Comparison of ENCODE assay signal across 11 cellular contexts in the genomic region with DNA sequence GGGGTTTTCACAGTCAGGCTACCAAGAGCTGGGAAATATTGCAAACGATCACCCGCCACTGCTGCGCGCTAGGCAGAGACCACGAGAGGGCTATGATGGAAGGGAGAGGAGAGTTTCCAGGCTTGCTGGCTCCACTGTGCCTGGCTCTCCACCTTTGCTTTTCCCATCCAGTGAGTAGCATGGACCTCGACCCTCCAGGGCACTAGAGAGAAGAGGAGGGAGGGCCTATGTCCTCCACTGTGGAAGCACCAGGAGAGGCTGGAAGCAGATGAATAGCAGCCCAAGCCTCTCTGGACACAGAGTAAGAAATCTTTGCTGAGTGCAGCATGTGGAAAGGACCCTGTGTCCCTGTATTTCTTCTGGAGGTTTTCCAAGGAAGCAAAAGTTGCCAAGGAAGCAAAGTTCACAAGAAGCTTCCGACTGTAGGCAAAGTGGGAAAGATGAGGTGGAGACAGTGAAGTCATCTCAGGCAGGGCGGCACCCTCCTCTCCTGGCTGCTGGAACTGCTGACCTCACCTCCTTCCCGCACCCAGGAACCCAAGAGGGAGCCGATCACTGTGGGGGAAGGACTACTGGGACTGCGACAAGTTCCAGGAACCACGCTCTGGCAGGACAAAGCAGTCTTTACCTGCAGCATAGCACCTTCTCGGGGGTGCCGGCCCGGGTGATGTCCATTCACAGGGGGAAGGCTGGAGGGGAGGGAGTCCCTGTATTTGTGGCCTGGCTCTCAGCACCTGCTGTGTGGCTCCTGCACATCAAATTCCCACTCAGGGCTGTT.
DNase-seq lines count a peak whose midpoint lies in the region; ATAC-seq, FAIRE-seq and TF ChIP-seq lines count a peak whose summit lies in the region.
"Had no signal": no experiment of that assay in that cellular context is flagged by ENCODE, and none has a peak within 500 bp of the region (broad histone marks: within the 10 kb centered on the region; RNA-seq: fewer than 3 reads in every experiment).

No MANE protein-coding gene starts in this region.

- no peaks in the 10 kb centered on the region for H3K36me3 ChIP-seq in MG63
- no peaks in the 10 kb centered on the region for H3K36me3 ChIP-seq in HepG2 (replicated peaks in 1 of 2; ENCODE audit: control insufficient read depth in 1 of 2, insufficient read depth in 2 of 2, low read length in 2 of 2)
- no peaks in the 10 kb centered on the region for H3K36me3 ChIP-seq in stomach smooth muscle (ENCODE audit: control insufficient read depth in 2 of 2, insufficient read depth in 2 of 2, low read length in 2 of 2)
- H3K36me3 ChIP-seq: cardiac muscle cell had no signal

- no peaks in the 10 kb centered on the region for H3K79me2 ChIP-seq in HepG2 (ENCODE audit: insufficient read depth, low read length)

- BruUV-seq in HepG2 (replicated peaks; lab: Mats Ljungman, UMichigan): no TSS peak

- FAIRE-seq in HepG2 (lab: Jason Lieb, UNC): peak; percentile 71

- H3K27me3 ChIP-seq in MG63: no peaks in the 10 kb centered on the region
- no peaks in the 10 kb centered on the region for H3K27me3 ChIP-seq in HepG2 (ENCODE audit: control insufficient read depth in 1 of 2, insufficient read depth in 2 of 2, low read length in 2 of 2)
- no peaks in the 10 kb centered on the region for H3K27me3 ChIP-seq in stomach smooth muscle (ENCODE audit: control insufficient read depth in 1 of 2, insufficient read depth in 2 of 2, low read length in 2 of 2)
- H3K27me3 ChIP-seq: cardiac muscle cell had no signal

- H4K20me1 ChIP-seq in HepG2 (ENCODE audit: insufficient read depth, low read length): no peaks in the 10 kb centered on the region

- H3K9ac ChIP-seq in HepG2 (ENCODE audit: insufficient read depth, low read depth, low read length) (peak overlapping the region; percentile 63), stomach smooth muscle (ENCODE audit: low read length in 2 of 2) (peak overlapping the region; percentile 6 to 36)

- H3K4me3 ChIP-seq in MG63 (no peak overlapping the region), HepG2 (replicated peaks in 1 of 3; ENCODE audit: insufficient read depth in 1 of 3, low read depth in 2 of 3, low read length in 3 of 3) (peak overlapping the region; percentile 13 to 70 (median 50); a peak in 5 of 6 replicates), stomach smooth muscle (ENCODE audit: low read length in 2 of 2) (peak overlapping the region in 1 of 2 donors; percentile 15)
- H3K4me3 ChIP-seq: cardiac muscle cell had no signal

- 20% methylated on average over 11 of the region's 15 CpGs for WGBS in HepG2 (ENCODE audit: low lambda C conversion rate)

- CTCF ChIA-PET in HepG2 (lab: Yijun Ruan, JAX; ENCODE audit: low intra/inter-chr PET ratio, low total read pairs): no interaction called here

- TF ChIP-seq CTCF in HepG2 (CRISPR knock-in tag; IDR thresholded peaks at IDR 0.05): no peak

- intact Hi-C loops in HepG2 (cut with micrococcal nuclease; ENCODE audit: unreplicated experiment): no loop called here

- peak; percentile 66 for DNase-seq in MG63
- peak; percentile 63 for DNase-seq in dermis blood vessel endothelial cell
- no peak for DNase-seq in HepG2 (ENCODE audit: low spot score)
- no peak for DNase-seq in stimulated activated CD4-positive, alpha-beta T cell treated with anti-CD3 and anti-CD28 coated beads, Interleukin-4, amount 100 ng/mL, for 4 hours
- no peak for DNase-seq in DMS153 treated with DMSO at 0.1 percent for 48 hours (lab: John Stamatoyannopoulos, UW; ENCODE audit: unreplicated experiment)
- no peak for DNase-seq in germinal center (ENCODE audit: low spot score)
- no peak for DNase-seq in NCI-H446 treated with DMSO at 0.1 percent for 48 hours (lab: John Stamatoyannopoulos, UW)
- DNase-seq: DMS79 treated with DMSO at 0.1 percent for 48 hours, T-helper 1 cell had no signal

- H3K4me1 ChIP-seq in HepG2 (ENCODE audit: insufficient read depth, low read length) (peaks cover 75% of the 10 kb centered on the region), stomach smooth muscle (ENCODE audit: control insufficient read depth, insufficient read depth, low read length) (peaks cover 27% of the 10 kb centered on the region)

- peak; percentile 89 for ATAC-seq in HepG2

- H3K4me2 ChIP-seq in HepG2 (ENCODE audit: low read depth, low read length): peak overlapping the region; percentile 93

- no peak for TF ChIP-seq POLR2A in HepG2 (IDR thresholded peaks at IDR 0.05; ENCODE audit: insufficient read depth in 1 of 2, low read depth in 2 of 2, low read length in 2 of 2)

- in situ Hi-C loops in HepG2 (cut with HindIII; ENCODE audit: extremely low pct_ligation_motif_present, low pct_unique_long_range_greater_than_20kb): no loop called here

- H3K9me3 ChIP-seq in MG63 (no peaks in the 10 kb centered on the region), HepG2 (ENCODE audit: low read length) (no peaks in the 10 kb centered on the region), stomach smooth muscle (ENCODE audit: control insufficient read depth in 2 of 2, low read length in 2 of 2) (no peaks in the 10 kb centered on the region)

- H3K27ac ChIP-seq in HepG2 (ENCODE audit: extremely low read length, insufficient read depth, low read length) (peak overlapping the region; percentile 20), stomach smooth muscle (ENCODE audit: low read length) (peak overlapping the region; percentile 69)
- H3K27ac ChIP-seq: cardiac muscle cell had no signal

- no peak for TF ChIP-seq EP300 in HepG2 (IDR thresholded peaks at IDR 0.05; ENCODE audit: low read depth in 2 of 2, low read length in 2 of 2)
- no peak for TF ChIP-seq EP300 in HepG2 (CRISPR knock-in tag; IDR thresholded peaks at IDR 0.05; ENCODE audit: borderline replicate concordance)

- POLR2A ChIA-PET in HepG2 (lab: Yijun Ruan, JAX): no interaction called here

- peak overlapping the region; percentile 91 for H2AFZ ChIP-seq in HepG2 (ENCODE audit: low read length)

- peak; percentile 11; the same call in 1 of the 2 replicates for TF ChIP-seq RAD21 in HepG2 (CRISPR knock-in tag; IDR thresholded peaks at IDR 0.05)

TF ChIP-seq in HepG2, 621 proteins besides CTCF, POLR2A, EP300 and RAD21 (continues in another document):
- no peak for TF ChIP-seq NFE2 (CRISPR knock-in tag; IDR thresholded peaks at IDR 0.05)
- TF ChIP-seq ZNF431 (CRISPR knock-in tag; IDR thresholded peaks at IDR 0.05; ENCODE audit: borderline replicate concordance, low read depth): no peak
- TF ChIP-seq HNF4A (CRISPR knock-in tag; IDR thresholded peaks at IDR 0.05): peak; percentile 55; the same call in 1 of the 2 replicates
- TF ChIP-seq, protein P1, sequence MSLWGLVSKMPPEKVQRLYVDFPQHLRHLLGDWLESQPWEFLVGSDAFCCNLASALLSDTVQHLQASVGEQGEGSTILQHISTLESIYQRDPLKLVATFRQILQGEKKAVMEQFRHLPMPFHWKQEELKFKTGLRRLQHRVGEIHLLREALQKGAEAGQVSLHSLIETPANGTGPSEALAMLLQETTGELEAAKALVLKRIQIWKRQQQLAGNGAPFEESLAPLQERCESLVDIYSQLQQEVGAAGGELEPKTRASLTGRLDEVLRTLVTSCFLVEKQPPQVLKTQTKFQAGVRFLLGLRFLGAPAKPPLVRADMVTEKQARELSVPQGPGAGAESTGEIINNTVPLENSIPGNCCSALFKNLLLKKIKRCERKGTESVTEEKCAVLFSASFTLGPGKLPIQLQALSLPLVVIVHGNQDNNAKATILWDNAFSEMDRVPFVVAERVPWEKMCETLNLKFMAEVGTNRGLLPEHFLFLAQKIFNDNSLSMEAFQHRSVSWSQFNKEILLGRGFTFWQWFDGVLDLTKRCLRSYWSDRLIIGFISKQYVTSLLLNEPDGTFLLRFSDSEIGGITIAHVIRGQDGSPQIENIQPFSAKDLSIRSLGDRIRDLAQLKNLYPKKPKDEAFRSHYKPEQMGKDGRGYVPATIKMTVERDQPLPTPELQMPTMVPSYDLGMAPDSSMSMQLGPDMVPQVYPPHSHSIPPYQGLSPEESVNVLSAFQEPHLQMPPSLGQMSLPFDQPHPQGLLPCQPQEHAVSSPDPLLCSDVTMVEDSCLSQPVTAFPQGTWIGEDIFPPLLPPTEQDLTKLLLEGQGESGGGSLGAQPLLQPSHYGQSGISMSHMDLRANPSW (CRISPR knock-in tag; IDR thresholded peaks at IDR 0.05; ENCODE audit: borderline replicate concordance): no peak
- TF ChIP-seq RXRA (CRISPR knock-in tag; IDR thresholded peaks at IDR 0.05): 0 out of 2 replicates have a peak, but pooled peaks have one; percentile 24
- TF ChIP-seq TMF1 (CRISPR knock-in tag; IDR thresholded peaks at IDR 0.05; ENCODE audit: low read depth): no peak
- TF ChIP-seq GATAD2A (CRISPR knock-in tag; IDR thresholded peaks at IDR 0.05): 0 out of 2 replicates have a peak, but pooled peaks have one; percentile 13
- peak; percentile 30; the same call in 1 of the 2 replicates for TF ChIP-seq SPEN (CRISPR knock-in tag; IDR thresholded peaks at IDR 0.05; ENCODE audit: low read depth)
- TF ChIP-seq ZFX (CRISPR knock-in tag; IDR thresholded peaks at IDR 0.05; ENCODE audit: low read depth): 0 out of 2 replicates have a peak, but pooled peaks have one; percentile 16
- TF ChIP-seq, protein P2, sequence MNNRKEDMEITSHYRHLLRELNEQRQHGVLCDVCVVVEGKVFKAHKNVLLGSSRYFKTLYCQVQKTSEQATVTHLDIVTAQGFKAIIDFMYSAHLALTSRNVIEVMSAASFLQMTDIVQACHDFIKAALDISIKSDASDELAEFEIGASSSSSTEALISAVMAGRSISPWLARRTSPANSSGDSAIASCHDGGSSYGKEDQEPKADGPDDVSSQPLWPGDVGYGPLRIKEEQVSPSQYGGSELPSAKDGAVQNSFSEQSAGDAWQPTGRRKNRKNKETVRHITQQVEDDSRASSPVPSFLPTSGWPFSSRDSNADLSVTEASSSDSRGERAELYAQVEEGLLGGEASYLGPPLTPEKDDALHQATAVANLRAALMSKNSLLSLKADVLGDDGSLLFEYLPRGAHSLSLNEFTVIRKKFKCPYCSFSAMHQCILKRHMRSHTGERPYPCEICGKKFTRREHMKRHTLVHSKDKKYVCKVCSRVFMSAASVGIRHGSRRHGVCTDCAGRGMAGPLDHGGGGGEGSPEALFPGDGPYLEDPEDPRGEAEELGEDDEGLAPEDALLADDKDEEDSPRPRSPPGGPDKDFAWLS (CRISPR knock-in tag; IDR thresholded peaks at IDR 0.05; ENCODE audit: borderline replicate concordance): no peak
- no peak for TF ChIP-seq ZFP1 (CRISPR knock-in tag; IDR thresholded peaks at IDR 0.05)
- TF ChIP-seq NONO (IDR thresholded peaks at IDR 0.05): no peak
- TF ChIP-seq NONO (CRISPR knock-in tag; conservative IDR thresholded peaks at IDR 0.05): no peak
- 0 out of 2 replicates have a peak, but pooled peaks have one; percentile 40 for TF ChIP-seq HNF4G (IDR thresholded peaks at IDR 0.05; ENCODE audit: borderline replicate concordance, low read depth, low read length)
- no peak; the same call in 1 of the 2 replicates for TF ChIP-seq HNF4G (CRISPR knock-in tag; IDR thresholded peaks at IDR 0.05; ENCODE audit: borderline replicate concordance, low read depth)
- TF ChIP-seq TBX2 (CRISPR knock-in tag; IDR thresholded peaks at IDR 0.05; ENCODE audit: borderline replicate concordance): 0 out of 2 replicates have a peak, but pooled peaks have one; percentile 30
- TF ChIP-seq ZSCAN31 (CRISPR knock-in tag; IDR thresholded peaks at IDR 0.05; ENCODE audit: low read depth): 0 out of 2 replicates have a peak, but pooled peaks have one; percentile 27

Comparison
In these comparisons a context has a peak if more than half of its experiments do, and no peak if none do; other contexts are left out.
1. DNase-seq: peak in MG63 (single experiment) and dermis blood vessel endothelial cell (single experiment); none in HepG2 (single experiment), stimulated activated CD4-positive, alpha-beta T cell treated with anti-CD3 and anti-CD28 coated beads, Interleukin-4, amount 100 ng/mL, for 4 hours (0 of 2), DMS153 treated with DMSO at 0.1 percent for 48 hours (single experiment), germinal center (single experiment) and NCI-H446 treated with DMSO at 0.1 percent for 48 hours (single experiment).